Comparison of ENCODE assay signal across 8 cellular contexts in the genomic region with DNA sequence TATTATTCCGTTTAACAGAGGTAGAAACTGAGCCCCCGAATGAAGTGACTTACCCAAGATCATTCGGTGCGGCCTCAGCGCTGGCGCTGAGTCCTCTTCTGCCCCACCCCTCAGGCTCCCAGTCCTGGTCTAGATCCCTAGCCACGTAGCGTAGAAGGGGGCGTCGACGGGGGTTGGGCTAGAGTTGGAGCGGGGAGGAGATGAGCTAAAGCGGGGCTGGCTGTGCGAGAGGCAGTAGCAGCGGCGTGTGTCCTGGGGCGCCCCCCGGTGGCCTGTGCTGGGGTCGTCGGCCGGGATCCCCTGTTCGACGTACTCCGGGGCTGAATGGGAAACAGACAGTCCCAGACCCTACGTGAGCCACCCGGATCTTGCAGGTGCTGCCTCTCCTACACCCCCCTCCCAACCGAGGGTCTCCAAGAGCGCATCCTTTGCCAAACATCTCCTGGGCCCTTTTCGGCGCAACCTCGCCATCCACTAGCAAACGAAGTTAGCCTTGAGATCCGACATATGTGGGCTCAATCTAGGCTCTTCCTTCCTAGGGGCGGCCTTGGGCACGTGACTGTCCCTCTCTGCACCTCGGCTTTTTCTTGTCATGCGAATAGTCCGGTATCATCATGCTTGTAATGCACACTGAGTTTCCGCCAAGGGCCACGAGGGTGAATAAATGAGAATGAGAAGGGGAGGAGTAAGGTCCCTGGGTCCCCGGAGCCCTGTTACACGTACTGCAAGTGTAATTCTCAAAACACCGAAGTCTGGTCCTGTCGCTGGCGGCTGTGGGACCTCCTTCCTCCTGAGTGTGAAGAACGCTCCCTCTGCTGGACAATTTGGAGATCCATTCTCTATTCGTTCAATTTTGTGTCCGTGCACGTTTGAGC. TPM values are rescaled to one million over a fixed set of nuclear protein-coding genes. Genes with fewer than 3 reads are reported as not detected.
DNase-seq lines count a peak whose midpoint lies in the region; ATAC-seq and TF ChIP-seq lines count a peak whose summit lies in the region.

No MANE protein-coding gene starts in this region.

- H3K36me3 ChIP-seq in CD8-positive, alpha-beta T cell (ENCODE audit: insufficient read depth, low read length), result no peaks in the 10 kb centered on the region

- H3K27ac Mint-ChIP-seq in CD8-positive, alpha-beta T cell, result peak overlapping the region; percentile 93
- peak overlapping the region; percentile 28 to 78 (median 67) for H3K27ac Mint-ChIP-seq in IgD-negative memory B cell

- H3K27me3 ChIP-seq in CD8-positive, alpha-beta T cell (ENCODE audit: insufficient read depth, low read length), result no peaks in the 10 kb centered on the region

- peak; percentile 82 for ATAC-seq in CD8-positive, alpha-beta T cell
- peak; percentile 65 for ATAC-seq in GM21423 (IDR thresholded peaks at IDR 0.05; ENCODE audit: unreplicated experiment)

- peak overlapping the region; percentile 83 for H3K4me3 Mint-ChIP-seq in CD8-positive, alpha-beta T cell
- H3K4me3 Mint-ChIP-seq in IgD-negative memory B cell, result peak overlapping the region; percentile 48 to 93 (median 82)

- H3K27me3 Mint-ChIP-seq in CD8-positive, alpha-beta T cell (ENCODE audit: low read depth), result no peaks in the 10 kb centered on the region
- peaks cover 18% of the 10 kb centered on the region for H3K27me3 Mint-ChIP-seq in IgD-negative memory B cell

- peak; percentile 92 to 99 (median 96) for DNase-seq in CD8-positive, alpha-beta T cell
- DNase-seq in OCI-M1 (lab: John Stamatoyannopoulos, UW) (peak; percentile 86), activated T-cell treated with anti-CD3 and anti-CD28 coated beads for 1 hour (ENCODE audit: low read depth) (peak; percentile 96), epithelial cell of proximal tubule (ENCODE audit: low read depth) (peak; percentile 47), mucosa of gallbladder (ENCODE audit: low spot score) (peak; percentile 93)
- peak; percentile 94 to 95 for DNase-seq in stimulated activated CD8-positive, alpha-beta memory T cell treated with anti-CD3 and anti-CD28 coated beads, Interleukin-4, amount 100 ng/mL, for 1 hour (ENCODE audit: low read depth in 2 of 2, low spot score in 1 of 2)

- POLR2A ChIA-PET in CD8-positive, alpha-beta T cell (lab: Charles Lee), result interaction anchor here (0.6 to 2.9 kb wide), 10 partner anchors 28 to 378 kb away, joined by 3 to 60 read pairs (median 4); a partner anchor contains a TSS

- no peaks in the 10 kb centered on the region for H3K9me3 ChIP-seq in CD8-positive, alpha-beta T cell (ENCODE audit: low read length)

- H3K4me1 Mint-ChIP-seq in CD8-positive, alpha-beta T cell (ENCODE audit: low read depth), result peaks cover 18% of the 10 kb centered on the region
- H3K4me1 Mint-ChIP-seq in IgD-negative memory B cell, result peaks cover 1 to 10% (median 8%) of the 10 kb centered on the region in 3 donors

- H3K36me3 Mint-ChIP-seq in CD8-positive, alpha-beta T cell, result no peaks in the 10 kb centered on the region
- H3K36me3 Mint-ChIP-seq in IgD-negative memory B cell, result no peaks in the 10 kb centered on the region

- H3K9me3 Mint-ChIP-seq in CD8-positive, alpha-beta T cell, result no peaks in the 10 kb centered on the region
- H3K9me3 Mint-ChIP-seq in IgD-negative memory B cell, result no peaks in the 10 kb centered on the region

- peak overlapping the region; percentile 64 for H3K27ac ChIP-seq in CD8-positive, alpha-beta T cell (ENCODE audit: low read depth, low read length)

- peak; percentile 69 for TF ChIP-seq CTCF in CD8-positive, alpha-beta T cell (IDR thresholded peaks at IDR 0.05)
- peak; percentile 87 for TF ChIP-seq CTCF in epithelial cell of proximal tubule (conservative IDR thresholded peaks at IDR 0.05; ENCODE audit: low read depth, low read length)

- H3K4me1 ChIP-seq in CD8-positive, alpha-beta T cell (ENCODE audit: insufficient read depth, low read length), result peaks cover 23% of the 10 kb centered on the region

- peak overlapping the region; percentile 52 for H3K4me3 ChIP-seq in CD8-positive, alpha-beta T cell (ENCODE audit: low read depth, low read length)
- H3K4me3 ChIP-seq in epithelial cell of proximal tubule (ENCODE audit: low read depth, low read length), result peak overlapping the region; percentile 45

- CTCF ChIA-PET in CD8-positive, alpha-beta T cell (lab: Charles Lee), result interaction anchor here (0.6 to 9.0 kb wide), 40 partner anchors 9 to 464 kb away, joined by 3 to 171 read pairs (median 4); a partner anchor contains a TSS

- intact Hi-C loops in CD8-positive, alpha-beta T cell (cut with DNase I, micrococcal nuclease), result loop anchor here (1.0 to 2.0 kb wide), 13 partner anchors 41 to 464 kb away; a partner anchor contains a TSS

RNA-seq across cellular contexts. Expression of a gene that starts 47.7 kb away (rescaled TPM):
- total RNA-seq in CD8-positive, alpha-beta T cell, result under 1 TPM; 0.36 to 0.46 TPM
- polyA plus RNA-seq in IgD-negative memory B cell, result not detected
- not detected in 2 replicates for total RNA-seq in epithelial cell of proximal tubule
- total RNA-seq in mucosa of gallbladder, result 0.17 TPM

RNA-seq across cellular contexts. Expression of a gene that starts 59.0 kb away (rescaled TPM):
- total RNA-seq in CD8-positive, alpha-beta T cell, result not detected
- polyA plus RNA-seq in IgD-negative memory B cell, result not detected
- total RNA-seq in epithelial cell of proximal tubule (not detected in 2 replicates), mucosa of gallbladder (2.0 TPM)

Comparison
In these comparisons a context has a peak if more than half of its experiments do, and no peak if none do; other contexts are left out.
1. Peak in every context shown above with its lines: DNase-seq, ATAC-seq, H3K4me3 ChIP-seq and H3K27ac ChIP-seq.